ENCODE assay signal across 10 cellular contexts in genomic region chr6:136594671-136595070, GRCh38. TPM values are rescaled to one million over a fixed set of nuclear protein-coding genes. Genes with fewer than 3 reads are reported as not detected.
DNase-seq lines count a peak whose midpoint lies in the region; ATAC-seq, FAIRE-seq and TF ChIP-seq lines count a peak whose summit lies in the region.
"Had no signal": no experiment of that assay in that cellular context is flagged by ENCODE, and none has a peak within 500 bp of the region (broad histone marks: within the 10 kb centered on the region; RNA-seq: fewer than 3 reads in every experiment).

No MANE protein-coding gene starts in this region.

- peaks cover 20% of the 10 kb centered on the region for H3K4me1 ChIP-seq in endothelial cell of umbilical vein (ENCODE audit: control insufficient read depth, extremely low read depth, insufficient read depth, low read length)
- peaks cover 13 to 28% of the 10 kb centered on the region in 2 donors for H3K4me1 ChIP-seq in thoracic aorta (ENCODE audit: control insufficient read depth in 1 of 2, low read depth in 2 of 2)

- intact Hi-C loops in endothelial cell of umbilical vein (cut with micrococcal nuclease), result loop anchor here (1.0 kb wide), 2 partner anchors 16 to 199 kb away; no protein-coding TSS in a partner anchor

- no peaks in the 10 kb centered on the region for H3K79me2 ChIP-seq in endothelial cell of umbilical vein (ENCODE audit: control insufficient read depth, insufficient read depth, low read length)

- H3K27me3 Mint-ChIP-seq in activated naive CD4-positive, alpha-beta T cell treated with anti-CD3 and anti-CD28 coated beads, Interleukin-2, amount 10 ng/mL, durations not matched to agents 7 days and 5 days, result no peaks in the 10 kb centered on the region
- H3K27me3 Mint-ChIP-seq in T-helper 17 cell, result no peaks in the 10 kb centered on the region

- H3K4me1 Mint-ChIP-seq in activated naive CD4-positive, alpha-beta T cell treated with anti-CD3 and anti-CD28 coated beads, Interleukin-2, amount 10 ng/mL, durations not matched to agents 7 days and 5 days, result peaks cover 19% of the 10 kb centered on the region
- H3K4me1 Mint-ChIP-seq in T-helper 17 cell, result peaks cover 38% of the 10 kb centered on the region

- no peak overlapping the region for H3K4me3 Mint-ChIP-seq in activated naive CD4-positive, alpha-beta T cell treated with anti-CD3 and anti-CD28 coated beads, Interleukin-2, amount 10 ng/mL, durations not matched to agents 7 days and 5 days
- peak overlapping the region; percentile 67 for H3K4me3 Mint-ChIP-seq in T-helper 17 cell

- H3K36me3 ChIP-seq in endothelial cell of umbilical vein (ENCODE audit: control insufficient read depth in 2 of 2, extremely low read depth in 1 of 2, insufficient read depth in 2 of 2, low read length in 2 of 2) (peaks cover 0 to 2% of the 10 kb centered on the region in 2 experiments), thoracic aorta (peaks cover 45% of the 10 kb centered on the region)

- H3K9me3 Mint-ChIP-seq in activated naive CD4-positive, alpha-beta T cell treated with anti-CD3 and anti-CD28 coated beads, Interleukin-2, amount 10 ng/mL, durations not matched to agents 7 days and 5 days, result no peaks in the 10 kb centered on the region
- peaks cover 3 to 13% of the 10 kb centered on the region in 2 donors for H3K9me3 Mint-ChIP-seq in activated naive CD4-positive, alpha-beta T cell treated with anti-CD3 and anti-CD28 coated beads, Interleukin-2, amount 50 U/mL, for 72 hours

- POLR2A ChIA-PET in endothelial cell of umbilical vein (lab: Charles Lee), result no interaction called here

- H3K27me3 ChIP-seq in endothelial cell of umbilical vein (ENCODE audit: control insufficient read depth in 2 of 2, insufficient read depth in 2 of 2, low read length in 2 of 2) (no peaks in the 10 kb centered on the region), thoracic aorta (replicated peaks; ENCODE audit: insufficient read depth) (no peaks in the 10 kb centered on the region)

- ATAC-seq in activated naive CD4-positive, alpha-beta T cell treated with anti-CD3 and anti-CD28 coated beads, Interleukin-2, amount 50 U/mL, for 72 hours, result no peak
- ATAC-seq in T-helper 17 cell, result no peak
- no peak for ATAC-seq in thoracic aorta (ENCODE audit: insufficient number of reproducible peaks, low FRiP score, low read depth)
- ATAC-seq in GM21737 (IDR thresholded peaks at IDR 0.05; ENCODE audit: unreplicated experiment), result no peak
- ATAC-seq in GM21619 (IDR thresholded peaks at IDR 0.05; ENCODE audit: unreplicated experiment), result no peak

- H3K36me3 Mint-ChIP-seq in activated naive CD4-positive, alpha-beta T cell treated with anti-CD3 and anti-CD28 coated beads, Interleukin-2, amount 10 ng/mL, durations not matched to agents 7 days and 5 days, result peaks cover 68% of the 10 kb centered on the region
- peaks cover 46 to 60% of the 10 kb centered on the region in 2 donors for H3K36me3 Mint-ChIP-seq in activated naive CD4-positive, alpha-beta T cell treated with anti-CD3 and anti-CD28 coated beads, Interleukin-2, amount 50 U/mL, for 72 hours
- peaks cover 16% of the 10 kb centered on the region for H3K36me3 Mint-ChIP-seq in T-helper 17 cell (ENCODE audit: low read depth)

- H3K27ac ChIP-seq in endothelial cell of umbilical vein (ENCODE audit: insufficient read depth, low read depth, low read length) (peak overlapping the region; percentile 88), thoracic aorta (peak overlapping the region; percentile 56 to 71)

- H3K27ac Mint-ChIP-seq in activated naive CD4-positive, alpha-beta T cell treated with anti-CD3 and anti-CD28 coated beads, Interleukin-2, amount 10 ng/mL, durations not matched to agents 7 days and 5 days, result peak overlapping the region; percentile 71
- peak overlapping the region in 1 of 2 donors; percentile 96 for H3K27ac Mint-ChIP-seq in activated naive CD4-positive, alpha-beta T cell treated with anti-CD3 and anti-CD28 coated beads, Interleukin-2, amount 50 U/mL, for 72 hours
- peak overlapping the region; percentile 59 for H3K27ac Mint-ChIP-seq in T-helper 17 cell

- TF ChIP-seq CTCF in endothelial cell of umbilical vein (IDR thresholded peaks at IDR 0.05; ENCODE audit: extremely low read depth in 1 of 2, insufficient read depth in 1 of 2, low read depth in 1 of 2, low read length in 2 of 2) (no peak), thoracic aorta (IDR thresholded peaks at IDR 0.05) (no peak)

- FAIRE-seq in endothelial cell of umbilical vein (lab: Jason Lieb, UNC), result no peak

- H3K9me3 ChIP-seq in T-helper 17 cell (ENCODE audit: control insufficient read depth, low read length, poor library complexity, severe bottlenecking) (no peaks in the 10 kb centered on the region), endothelial cell of umbilical vein (replicated peaks; ENCODE audit: control insufficient read depth, insufficient read depth, low read length) (no peaks in the 10 kb centered on the region), thoracic aorta (no peaks in the 10 kb centered on the region)

- H3K4me3 ChIP-seq in endothelial cell of umbilical vein (replicated peaks in 1 of 3; ENCODE audit: insufficient read depth in 1 of 3, low read depth in 1 of 3, low read length in 3 of 3), result peak overlapping the region in 1 of 3 experiments; percentile 31
- no peak overlapping the region for H3K4me3 ChIP-seq in thoracic aorta

- no TSS peak for BruUV-seq in endothelial cell of umbilical vein (replicated peaks; lab: Mats Ljungman, UMichigan)

- DNase-seq in activated naive CD4-positive, alpha-beta T cell treated with anti-CD3 and anti-CD28 coated beads, Interleukin-2, amount 10 ng/mL, durations not matched to agents 7 days and 5 days, result no peak
- no peak for DNase-seq in activated naive CD4-positive, alpha-beta T cell treated with anti-CD3 and anti-CD28 coated beads, Interleukin-2, amount 50 U/mL, for 72 hours (ENCODE audit: low spot score in 2 of 2)
- no peak for DNase-seq in T-helper 17 cell
- no peak for DNase-seq in endothelial cell of umbilical vein (ENCODE audit: low read depth, low spot score)
- no peak for DNase-seq in thoracic aorta (ENCODE audit: low spot score)
- DNase-seq in DMS153 treated with DMSO at 0.1 percent for 48 hours (lab: John Stamatoyannopoulos, UW; ENCODE audit: unreplicated experiment), result no peak
- DNase-seq: activated naive CD4-positive, alpha-beta T cell; NCI-H187 had no signal

- CTCF ChIA-PET in activated naive CD4-positive, alpha-beta T cell treated with anti-CD3 and anti-CD28 coated beads, Interleukin-2, amount 10 ng/mL, durations not matched to agents 7 days and 5 days (lab: Charles Lee), result interaction anchor here (0.6 to 1.7 kb wide), 6 partner anchors 9 to 198 kb away, joined by 3 to 6 read pairs (median 3); partner anchors contain the start of gene MAP3K5
- CTCF ChIA-PET in endothelial cell of umbilical vein (lab: Charles Lee), result interaction anchor here (1.1 to 2.2 kb wide), 4 partner anchors 12 to 198 kb away, joined by 3 to 32 read pairs (median 9); partner anchors contain the start of gene MAP3K5

- peak overlapping the region; percentile 81 for H3K4me2 ChIP-seq in endothelial cell of umbilical vein (ENCODE audit: insufficient read depth, low read length)

- dilution Hi-C loops in endothelial cell of umbilical vein (cut with MboI; ENCODE audit: extremely low pct_ligation_motif_present, low sequenced_read_pairs), result no loop called here

- no peak overlapping the region for H2AFZ ChIP-seq in endothelial cell of umbilical vein (ENCODE audit: low read depth, low read length)

- H3K9ac ChIP-seq in endothelial cell of umbilical vein (replicated peaks; ENCODE audit: extremely low read depth, insufficient read depth, low read length), result peak overlapping the region; percentile 58

- TF ChIP-seq POLR2A in endothelial cell of umbilical vein (IDR thresholded peaks at IDR 0.05; ENCODE audit: low read depth, low read length), result no peak

- H3K9me1 ChIP-seq in endothelial cell of umbilical vein (replicated peaks; ENCODE audit: control insufficient read depth, extremely low read depth, insufficient read depth, low read length), result no peaks in the 10 kb centered on the region

- no peaks in the 10 kb centered on the region for H4K20me1 ChIP-seq in endothelial cell of umbilical vein (replicated peaks; ENCODE audit: control insufficient read depth, extremely low read depth, insufficient read depth, low read length)

TF ChIP-seq in endothelial cell of umbilical vein, 7 proteins besides CTCF, POLR2A, EP300 and RAD21:
- TF ChIP-seq GATA2 (IDR thresholded peaks at IDR 0.05; ENCODE audit: insufficient read depth, insufficient read length, low read depth, low read length), result no peak
- TF ChIP-seq POLR2AphosphoS5 (IDR thresholded peaks at IDR 0.05; ENCODE audit: insufficient read depth, low read depth, low read length), result no peak
- TF ChIP-seq MYC (IDR thresholded peaks at IDR 0.05; ENCODE audit: low read depth, low read length), result no peak
- no peak for TF ChIP-seq JUN (IDR thresholded peaks at IDR 0.05; ENCODE audit: borderline replicate concordance, insufficient read depth, insufficient read length, low read depth)
- TF ChIP-seq EZH2 (IDR thresholded peaks at IDR 0.05; ENCODE audit: borderline replicate concordance, low read depth, low read length, severe bottlenecking), result no peak
- TF ChIP-seq FOS (IDR thresholded peaks at IDR 0.05; ENCODE audit: borderline replicate concordance, insufficient read depth, low read length), result no peak
- TF ChIP-seq MAX (IDR thresholded peaks at IDR 0.05; ENCODE audit: insufficient read depth, insufficient read length), result no peak

RNA-seq across cellular contexts. Expression of gene MAP7, which starts 44.4 kb away (rescaled TPM):
- 1 to 10 TPM; 1.3 to 2.7 TPM for total RNA-seq in activated naive CD4-positive, alpha-beta T cell treated with anti-CD3 and anti-CD28 coated beads, Interleukin-2, amount 50 U/mL, for 72 hours
- total RNA-seq in T-helper 17 cell (under 1 TPM; 0.26 to 0.27 TPM), endothelial cell of umbilical vein (0.30 and 0.42 TPM in 2 replicates), thoracic aorta (1 to 10 TPM; 5.1 to 6.9 TPM)
- 0.07 and 0.10 TPM in 2 replicates for polyA plus RNA-seq in endothelial cell of umbilical vein
- polyA plus RNA-seq in endothelial cell of umbilical vein (2011; cell fraction: cytosol; rRNA removed), result 0.08 and 0.15 TPM in 2 replicates
- polyA plus RNA-seq in endothelial cell of umbilical vein (2011; cell fraction: nucleus; rRNA removed), result 0.15 and 0.22 TPM in 2 replicates
- polyA plus RNA-seq in endothelial cell of umbilical vein (2012), result 0.15 and 0.19 TPM in 2 replicates
- 0.13 and 0.19 TPM in 2 replicates for polyA minus RNA-seq in endothelial cell of umbilical vein
- 25.4 TPM for polyA minus RNA-seq in endothelial cell of umbilical vein (2011; cell fraction: cytosol; rRNA and poly(A)+ RNA removed)
- polyA minus RNA-seq in endothelial cell of umbilical vein (2011; cell fraction: nucleus; rRNA and poly(A)+ RNA removed), result 0.19 TPM in 1 of 2 replicates, not detected in the other
